Comparison of ENCODE assay signal across 9 cellular contexts in genomic region chr4:38531126-38531737, GRCh38.
DNase-seq lines count a peak whose midpoint lies in the region; TF ChIP-seq lines count a peak whose summit lies in the region.
"Had no signal": no experiment of that assay in that cellular context is flagged by ENCODE, and none has a peak within 500 bp of the region (broad histone marks: within the 10 kb centered on the region; RNA-seq: fewer than 3 reads in every experiment).

No MANE protein-coding gene starts in this region.

- peaks cover 39% of the 10 kb centered on the region for H3K4me1 Mint-ChIP-seq in nephron progenitor cell

- peak overlapping the region; percentile 20 for H3K4me3 Mint-ChIP-seq in nephron progenitor cell

- H3K36me3 Mint-ChIP-seq in nephron progenitor cell (ENCODE audit: low read depth) = no peaks in the 10 kb centered on the region

- dilution Hi-C loops in mammary epithelial cell (cut with HindIII; ENCODE audit: low sequenced_read_pairs) = no loop called here

- BruUV-seq in mammary epithelial cell (replicated peaks; lab: Mats Ljungman, UMichigan) = no TSS peak

- no peaks in the 10 kb centered on the region for H3K36me3 ChIP-seq in mammary epithelial cell (ENCODE audit: insufficient read depth, low read length)

- no peaks in the 10 kb centered on the region for H3K4me1 ChIP-seq in mammary epithelial cell (ENCODE audit: insufficient read depth, low read length)

- intact Hi-C loops in mammary epithelial cell (cut with micrococcal nuclease) = no loop called here

- no peaks in the 10 kb centered on the region for H3K27me3 ChIP-seq in mammary epithelial cell (ENCODE audit: insufficient read depth, low read length)

- H3K79me2 ChIP-seq in mammary epithelial cell (ENCODE audit: insufficient read depth, low read length) = no peaks in the 10 kb centered on the region

- H3K9me3 Mint-ChIP-seq in nephron progenitor cell = no peaks in the 10 kb centered on the region

- peak overlapping the region; percentile 13 for H3K27ac Mint-ChIP-seq in nephron progenitor cell

- H3K27ac ChIP-seq in mammary epithelial cell (ENCODE audit: insufficient read depth, low read depth, low read length) = no peak overlapping the region

- DNase-seq in ELF-1 (ENCODE audit: low read depth, low spot score) (peak; percentile 11), LHCN-M2 (ENCODE audit: low read depth) (peak; percentile 23), astrocyte of the hippocampus (ENCODE audit: low read depth, low spot score) (peak; percentile 16), nephron progenitor cell (peak; percentile 15), mammary epithelial cell (no peak), RKO (ENCODE audit: low spot score) (no peak), G401 (ENCODE audit: low spot score) (no peak)
- DNase-seq in NK-92 treated with Interleukin-12 subunit alpha and Interleukin-12 subunit beta, amount 100 ng/mL, for 24 hours (lab: John Stamatoyannopoulos, UW) = no peak
- DNase-seq: activated CD4-positive, CD25-positive, alpha-beta regulatory T cell had no signal

- H2AFZ ChIP-seq in mammary epithelial cell (ENCODE audit: low read depth, low read length) = no peak overlapping the region

- no peak overlapping the region for H3K4me3 ChIP-seq in mammary epithelial cell (replicated peaks in 1 of 3; ENCODE audit: insufficient read depth in 1 of 3, low read depth in 2 of 3, low read length in 3 of 3)

- CTCF ChIA-PET in mammary epithelial cell (lab: Charles Lee; ENCODE audit: low non-redundant PET) = no interaction called here

- TF ChIP-seq CTCF in nephron progenitor cell (IDR thresholded peaks at IDR 0.05) = no peak
- TF ChIP-seq CTCF in mammary epithelial cell (conservative IDR thresholded peaks at IDR 0.05 in 1 of 2, IDR thresholded peaks at IDR 0.05 in 1 of 2; ENCODE audit: extremely low read depth in 1 of 2, insufficient read depth in 1 of 2, low read depth in 1 of 2, low read length in 2 of 2) = no peak

- H3K4me2 ChIP-seq in mammary epithelial cell (ENCODE audit: insufficient read depth, low read depth, low read length) = no peak overlapping the region

- no peaks in the 10 kb centered on the region for H4K20me1 ChIP-seq in mammary epithelial cell (ENCODE audit: insufficient read depth, low read length)

- no peak overlapping the region for H3K9ac ChIP-seq in mammary epithelial cell (ENCODE audit: insufficient read depth, low read length)

- in situ Hi-C loops in mammary epithelial cell (cut with MboI; ENCODE audit: low sequenced_read_pairs in 2 of 2) = no loop called here
- in situ Hi-C loops in G401 (cut with HindIII; ENCODE audit: low sequenced_read_pairs) = no loop called here

- 59% methylated on average over 5 of the region's 5 CpGs for WGBS in mammary epithelial cell (ENCODE audit: low coverage, missing lambda C conversion rate)

- no peaks in the 10 kb centered on the region for H3K9me3 ChIP-seq in mammary epithelial cell (replicated peaks; ENCODE audit: insufficient read depth, low read length)

- H3K27me3 Mint-ChIP-seq in nephron progenitor cell (ENCODE audit: low read depth, poor library complexity) = no peaks in the 10 kb centered on the region

Comparison
In these comparisons a context has a peak if more than half of its experiments do, and no peak if none do; other contexts are left out.
1. DNase-seq: peak in ELF-1 (single experiment), LHCN-M2 (single experiment), astrocyte of the hippocampus (single experiment) and nephron progenitor cell (single experiment); none in NK-92 treated with Interleukin-12 subunit alpha and Interleukin-12 subunit beta, amount 100 ng/mL, for 24 hours (single experiment), mammary epithelial cell (single experiment), RKO (single experiment) and G401 (single experiment).